8 cellular contexts compared by ENCODE assay signal in genomic region chr6:136783495-136784270, GRCh38. TPM values are rescaled to one million over a fixed set of nuclear protein-coding genes. Genes with fewer than 3 reads are reported as not detected.
DNase-seq lines count a peak whose midpoint lies in the region; ATAC-seq and TF ChIP-seq lines count a peak whose summit lies in the region.

No MANE protein-coding gene starts in this region.

- no peak overlapping the region for H3K9ac ChIP-seq in endodermal cell (ENCODE audit: extremely low read depth, low read length, poor library complexity, severe bottlenecking)

- H3K4me1 ChIP-seq in OCI-LY7 (ENCODE audit: insufficient read depth, low read length, poor library complexity, severe bottlenecking): peaks cover 54% of the 10 kb centered on the region
- H3K4me1 ChIP-seq in heart right ventricle: peaks cover 5 to 87% (median 68%) of the 10 kb centered on the region in 9 donors
- no peaks in the 10 kb centered on the region for H3K4me1 ChIP-seq in endodermal cell (ENCODE audit: control insufficient read depth, insufficient read depth, low read length)

- BruUV-seq in OCI-LY7 (replicated peaks; lab: Mats Ljungman, UMichigan): no TSS peak

- H4K20me1 ChIP-seq in OCI-LY7 (ENCODE audit: insufficient read depth, low read length): no peaks in the 10 kb centered on the region

- no peaks in the 10 kb centered on the region for H3K27me3 ChIP-seq in heart right ventricle
- no peaks in the 10 kb centered on the region for H3K27me3 ChIP-seq in endodermal cell (ENCODE audit: control insufficient read depth, insufficient read depth, low read length, poor library complexity, severe bottlenecking)

- WGBS in heart right ventricle, 2 donors: 62 to 65% methylated on average over 9 of the region's 9 CpGs
- 92 to 93% methylated on average over 5 to 9 of the region's 9 CpGs for WGBS in endodermal cell (ENCODE audit: insufficient coverage in 1 of 2, insufficient read length in 1 of 2), 2 experiments

- no peak overlapping the region for H3K4me3 Mint-ChIP-seq in endodermal cell

- H3K9me3 Mint-ChIP-seq in endodermal cell: no peaks in the 10 kb centered on the region

- H3K36me3 ChIP-seq in OCI-LY7 (ENCODE audit: insufficient read depth, low read length) (peaks cover 8% of the 10 kb centered on the region), heart right ventricle (no peaks in the 10 kb centered on the region), endodermal cell (ENCODE audit: control insufficient read depth, insufficient read depth, low read length) (no peaks in the 10 kb centered on the region)

- no peaks in the 10 kb centered on the region for H3K36me3 Mint-ChIP-seq in endodermal cell (ENCODE audit: low read depth)

- ATAC-seq in GM18867 (IDR thresholded peaks at IDR 0.05; ENCODE audit: unreplicated experiment) (peak; percentile 70), HG02798 (IDR thresholded peaks at IDR 0.05; ENCODE audit: poor library complexity, unreplicated experiment) (peak; percentile 63), heart right ventricle (peak in 7 of 8 donors; percentile 31 to 75 (median 68))

- intact Hi-C loops in OCI-LY7 (cut with micrococcal nuclease; ENCODE audit: unreplicated experiment) (loop anchor here (1.0 kb wide), 1 partner anchor 19 kb away; no protein-coding TSS in a partner anchor), heart right ventricle (cut with DNase I) (loop anchor here in 1 of 10 donors (10.0 kb wide), 1 partner anchor 69 kb away; no protein-coding TSS in a partner anchor)

- peaks cover 73% of the 10 kb centered on the region for H3K79me2 ChIP-seq in OCI-LY7 (ENCODE audit: insufficient read depth, low read depth, low read length)

- CTCF ChIA-PET in OCI-LY7 (lab: Charles Lee; ENCODE audit: unreplicated experiment): interaction anchor here (0.6 kb wide), 1 partner anchor 9 kb away, joined by 3 read pairs; the partner anchor contains the start of gene MAP3K5

- DNase-seq in OCI-LY7 (ENCODE audit: low spot score) (peak; percentile 84), heart right ventricle (peak; percentile 21 to 27), DMS153 (lab: John Stamatoyannopoulos, UW) (no peak), endodermal cell (no peak), ureter (ENCODE audit: low spot score) (no peak), midbrain (lab: John Stamatoyannopoulos, UW) (no peak)

- TF ChIP-seq CTCF in OCI-LY7 (conservative IDR thresholded peaks at IDR 0.05; ENCODE audit: low read length) (peak; percentile 23; the same call in 1 of the 2 replicates), heart right ventricle (IDR thresholded peaks at IDR 0.05) (no peak), endodermal cell (conservative IDR thresholded peaks at IDR 0.05) (no peak)

- H3K9me3 ChIP-seq in OCI-LY7 (ENCODE audit: low read length): no peaks in the 10 kb centered on the region
- no peaks in the 10 kb centered on the region for H3K9me3 ChIP-seq in heart right ventricle
- H3K9me3 ChIP-seq in endodermal cell (ENCODE audit: control insufficient read depth, low read length): no peaks in the 10 kb centered on the region

- H3K27ac ChIP-seq in OCI-LY7 (ENCODE audit: low read depth, low read length, poor library complexity, severe bottlenecking) (peak overlapping the region; percentile 61), heart right ventricle (peak overlapping the region in 8 of 10 donors; percentile 6 to 97 (median 36)), endodermal cell (ENCODE audit: low read depth, low read length) (no peak overlapping the region)

- H2AFZ ChIP-seq in OCI-LY7 (ENCODE audit: low read length): peak overlapping the region; percentile 58; the same call in 1 of the 2 replicates

- peak overlapping the region; percentile 96 for H3K4me2 ChIP-seq in OCI-LY7 (ENCODE audit: low read length)

- peak overlapping the region; percentile 67 for H3K4me3 ChIP-seq in OCI-LY7 (ENCODE audit: low read depth, low read length, poor library complexity, severe bottlenecking)
- peak overlapping the region in 5 of 10 donors; percentile 7 to 34 (median 20) for H3K4me3 ChIP-seq in heart right ventricle
- H3K4me3 ChIP-seq in endodermal cell (ENCODE audit: low read length): no peak overlapping the region

- H3K27me3 Mint-ChIP-seq in endodermal cell (ENCODE audit: insufficient read depth): peaks cover 13% of the 10 kb centered on the region

- H3K9me2 ChIP-seq in OCI-LY7 (ENCODE audit: insufficient read depth, low read length): no peaks in the 10 kb centered on the region

- H3K4me1 Mint-ChIP-seq in endodermal cell: no peaks in the 10 kb centered on the region

- H3K27ac Mint-ChIP-seq in endodermal cell: no peak overlapping the region

- POLR2A ChIA-PET in OCI-LY7 (lab: Charles Lee): interaction anchor here (0.8 to 9.6 kb wide), 7 partner anchors 9 to 64 kb away, joined by 4 to 156 read pairs (median 6); partner anchors contain the start of gene MAP3K5

RNA-seq across cellular contexts. Expression of gene MAP3K5, which starts 8.6 kb away (rescaled TPM):
- total RNA-seq in OCI-LY7 (2014; rRNA removed; shearing (Covaris generic)): 12.0 and 13.8 TPM in 2 replicates
- total RNA-seq in OCI-LY7 (2022) (16.6 and 17.1 TPM in 2 replicates), heart right ventricle (10 to 100 TPM; 21.8 to 35.7 (median 28.4) TPM), endodermal cell (1 to 10 TPM; 1.6 to 3.4 TPM), ureter (54.6 TPM)
- polyA plus RNA-seq in heart right ventricle: 1 to 10 TPM; 5.1 to 8.3 TPM
- polyA plus RNA-seq in endodermal cell (2013, experiment 1 of 2): 0.32 TPM
- polyA plus RNA-seq in endodermal cell (2013, experiment 2 of 2): 0.12 TPM

RNA-seq across cellular contexts. Expression of gene PEX7, which starts 38.7 kb away (rescaled TPM):
- total RNA-seq in OCI-LY7 (2014; rRNA removed; shearing (Covaris generic)): 7.3 and 8.4 TPM in 2 replicates
- total RNA-seq in OCI-LY7 (2022) (5.8 and 7.9 TPM in 2 replicates), heart right ventricle (10 to 100 TPM; 10.1 to 20.6 (median 16.9) TPM), endodermal cell (10 to 100 TPM; 11.2 to 11.6 TPM), ureter (10.7 TPM)
- 1 to 10 TPM; 2.9 to 5.6 TPM for polyA plus RNA-seq in heart right ventricle
- 7.9 TPM for polyA plus RNA-seq in endodermal cell (2013, experiment 1 of 2)
- 5.9 TPM for polyA plus RNA-seq in endodermal cell (2013, experiment 2 of 2)

Comparison
In these comparisons a context has a peak if more than half of its experiments do, and no peak if none do; other contexts are left out.
1. DNase-seq: peak in OCI-LY7 (single experiment) and heart right ventricle (2 of 2); none in DMS153 (single experiment), endodermal cell (single experiment), ureter (single experiment) and midbrain (single experiment).
2. Peak in every context shown above with its lines, with median percentiles within 50 percentile points of each other: ATAC-seq.